1 cellular context compared by ENCODE assay signal in genomic region chr2:79189465-79189864, GRCh38.
TF ChIP-seq lines count a peak whose summit lies in the region.

No MANE protein-coding gene starts in this region.

TF ChIP-seq in WTC11, 78 proteins besides CTCF, POLR2A, EP300 and RAD21 (continued from another document):
- TF ChIP-seq HMGXB4 (CRISPR knock-in tag; IDR thresholded peaks at IDR 0.05), result no peak
- no peak for TF ChIP-seq ZNF425 (CRISPR knock-in tag; conservative IDR thresholded peaks at IDR 0.05)
- no peak for TF ChIP-seq ZNF532 (CRISPR knock-in tag; IDR thresholded peaks at IDR 0.05; ENCODE audit: borderline replicate concordance)
- TF ChIP-seq ZMAT4 (CRISPR knock-in tag; IDR thresholded peaks at IDR 0.05), result no peak
- no peak for TF ChIP-seq ZNF423 (CRISPR knock-in tag; IDR thresholded peaks at IDR 0.05)
- no peak for TF ChIP-seq FOXJ3 (CRISPR knock-in tag; IDR thresholded peaks at IDR 0.05; ENCODE audit: borderline replicate concordance)
- TF ChIP-seq ELF4 (CRISPR knock-in tag; IDR thresholded peaks at IDR 0.05; ENCODE audit: low read depth), result no peak
TF ChIP-seq in WTC11: peak in this region for 0.
